ENCODE assay signal across 9 cellular contexts in the genomic region with DNA sequence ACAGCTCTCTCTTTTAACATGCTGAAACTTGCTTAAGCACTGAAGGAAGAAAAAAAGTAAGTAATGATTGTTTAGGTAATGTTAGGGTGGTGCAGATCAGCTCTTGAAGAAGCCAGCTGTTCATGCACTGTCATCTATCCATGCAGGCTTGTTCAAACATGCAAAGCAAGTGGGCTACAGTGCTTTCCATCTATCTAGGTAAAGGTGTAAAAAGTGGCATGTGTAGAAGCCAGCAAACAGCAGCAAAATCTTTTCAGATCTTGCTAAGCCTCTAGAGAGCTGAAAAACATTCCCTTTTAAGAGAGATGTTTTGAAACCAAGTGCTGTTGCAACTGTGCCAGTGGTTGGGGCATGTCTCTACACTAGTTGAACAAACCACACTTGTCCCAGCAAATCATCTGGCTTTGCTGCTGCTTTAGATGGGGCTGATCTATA.
A peak's percentile ranks its signal among the peaks of the same experiment; 100 is the strongest.
DNase-seq lines count a peak whose midpoint lies in the region; ATAC-seq and TF ChIP-seq lines count a peak whose summit lies in the region.
"Had no signal": no experiment of that assay in that cellular context is flagged by ENCODE, and none has a peak within 500 bp of the region (broad histone marks: within the 10 kb centered on the region; RNA-seq: fewer than 3 reads in every experiment).

No MANE protein-coding gene starts in this region.

- H3K36me3 Mint-ChIP-seq in progenitor cell of endocrine pancreas (ENCODE audit: insufficient read depth) (peaks cover 2% of the 10 kb centered on the region), osteocyte (ENCODE audit: unreplicated experiment) (peaks cover 4% of the 10 kb centered on the region)

- TF ChIP-seq CTCF in progenitor cell of endocrine pancreas (IDR thresholded peaks at IDR 0.05; ENCODE audit: unreplicated experiment) (no peak), osteocyte (IDR thresholded peaks at IDR 0.05) (no peak)

- H3K4me3 ChIP-seq in HAP-1 = no peak overlapping the region

- H3K27ac Mint-ChIP-seq in progenitor cell of endocrine pancreas (peak overlapping the region; percentile 25), osteocyte (ENCODE audit: unreplicated experiment) (no peak overlapping the region)

- no peaks in the 10 kb centered on the region for H3K36me3 ChIP-seq in HAP-1 (replicated peaks)

- in situ Hi-C loops in HAP-1 (cut with MboI; ENCODE audit: low sequenced_read_pairs) = loop anchor here (25.0 kb wide), 1 partner anchor 206 kb away; a partner anchor contains a TSS

- H3K9me3 Mint-ChIP-seq in progenitor cell of endocrine pancreas (ENCODE audit: low read depth) (peaks cover 6% of the 10 kb centered on the region), osteocyte (ENCODE audit: unreplicated experiment) (peaks cover 4% of the 10 kb centered on the region)

- H3K27me3 Mint-ChIP-seq in progenitor cell of endocrine pancreas = no peaks in the 10 kb centered on the region
- H3K27me3 Mint-ChIP-seq in osteocyte (ENCODE audit: unreplicated experiment) = no peaks in the 10 kb centered on the region

- no peak overlapping the region for H3K4me3 Mint-ChIP-seq in progenitor cell of endocrine pancreas (ENCODE audit: low read depth)
- H3K4me3 Mint-ChIP-seq in osteocyte (ENCODE audit: unreplicated experiment) = no peak overlapping the region

- H3K4me1 Mint-ChIP-seq in progenitor cell of endocrine pancreas (ENCODE audit: low read depth) = peaks cover 36% of the 10 kb centered on the region
- peaks cover 30% of the 10 kb centered on the region for H3K4me1 Mint-ChIP-seq in osteocyte (ENCODE audit: unreplicated experiment)

- DNase-seq in DMS53 (lab: John Stamatoyannopoulos, UW) (peak; percentile 41), DMS53 treated with DMSO at 0.1 percent for 48 hours (lab: John Stamatoyannopoulos, UW; ENCODE audit: unreplicated experiment) (no peak), NCI-H345 treated with DMSO at 0.1 percent for 48 hours (lab: John Stamatoyannopoulos, UW; ENCODE audit: unreplicated experiment) (peak; percentile 37), progenitor cell of endocrine pancreas (ENCODE audit: low spot score, unreplicated experiment) (no peak), amniotic stem cell (lab: John Stamatoyannopoulos, UW) (no peak), HAP-1 (ENCODE audit: low spot score in 2 of 2) (no peak), osteocyte (ENCODE audit: extremely low spot score, unreplicated experiment) (no peak)
- DNase-seq: activated gamma-delta T cell treated with Interleukin-2 at 50 U/mL for 16 hours had no signal

- peak; percentile 88 for ATAC-seq in HG02981 (IDR thresholded peaks at IDR 0.05; ENCODE audit: unreplicated experiment)

- peaks cover 62% of the 10 kb centered on the region for H3K4me1 ChIP-seq in HAP-1

- no peaks in the 10 kb centered on the region for H3K27me3 ChIP-seq in HAP-1 (ENCODE audit: low read depth)

- H3K9me3 ChIP-seq in HAP-1 = no peaks in the 10 kb centered on the region

Comparison
In these comparisons a context has a peak if more than half of its experiments do, and no peak if none do; other contexts are left out.
1. DNase-seq: peak in DMS53 (single experiment) and NCI-H345 treated with DMSO at 0.1 percent for 48 hours (single experiment); none in DMS53 treated with DMSO at 0.1 percent for 48 hours (single experiment), progenitor cell of endocrine pancreas (single experiment), amniotic stem cell (single experiment), HAP-1 (0 of 2) and osteocyte (single experiment).